Comparison of ENCODE assay signal across 24 cellular contexts in genomic region chr17:78667741-78668640, GRCh38.
DNase-seq lines count a peak whose midpoint lies in the region; ATAC-seq and TF ChIP-seq lines count a peak whose summit lies in the region.
"Had no signal": no experiment of that assay in that cellular context is flagged by ENCODE, and none has a peak within 500 bp of the region (broad histone marks: within the 10 kb centered on the region; RNA-seq: fewer than 3 reads in every experiment).

No MANE protein-coding gene starts in this region.

- peaks cover 12% of the 10 kb centered on the region for H3K36me3 Mint-ChIP-seq in endothelial cell (ENCODE audit: low read depth, unreplicated experiment)
- H3K36me3 Mint-ChIP-seq: neural progenitor cell had no signal

- H3K27me3 ChIP-seq in heart right ventricle (no peaks in the 10 kb centered on the region), RWPE2 (ENCODE audit: insufficient read depth, poor library complexity, severe bottlenecking) (no peaks in the 10 kb centered on the region)
- H3K27me3 ChIP-seq: ascending aorta, foreskin keratinocyte, neural progenitor cell, tibial artery had no signal

- peaks cover 28% of the 10 kb centered on the region for H3K27me3 Mint-ChIP-seq in endothelial cell (ENCODE audit: unreplicated experiment)
- H3K27me3 Mint-ChIP-seq in stimulated activated naive CD8-positive, alpha-beta T cell treated with anti-CD3 and anti-CD28 coated beads, Interleukin-15, amount 100 ng/mL, for 72 hours, result no peaks in the 10 kb centered on the region
- H3K27me3 Mint-ChIP-seq: stimulated activated memory B cell treated with anti-CD40 and anti-IgM and Interleukin-4, amounts not matched to agents 10 μg/mL and 1 μg/mL and 100 μg/mL, for 72 hours had no signal

- H3K4me3 Mint-ChIP-seq in endothelial cell (ENCODE audit: unreplicated experiment), result peak overlapping the region; percentile 38
- H3K4me3 Mint-ChIP-seq in stimulated activated naive CD8-positive, alpha-beta T cell treated with anti-CD3 and anti-CD28 coated beads, Interleukin-15, amount 100 ng/mL, for 72 hours, result no peak overlapping the region
- H3K4me3 Mint-ChIP-seq: HFFc6; neural progenitor cell; stimulated activated memory B cell treated with anti-CD40 and anti-IgM and Interleukin-4, amounts not matched to agents 10 μg/mL and 1 μg/mL and 100 μg/mL, for 72 hours had no signal

- intact Hi-C loops in cardiac septum (cut with DNase I), result no loop called here
- intact Hi-C loops in heart right ventricle (cut with DNase I), result loop anchor here in 1 of 10 donors (5.0 kb wide), 1 partner anchor 76 kb away; no protein-coding TSS in a partner anchor

- CTCF ChIA-PET in GM10248 (lab: Yijun Ruan, JAX), result interaction anchor here (1.0 to 2.6 kb wide), 4 partner anchors 8 to 41 kb away, joined by 3 to 8 read pairs (median 4); no protein-coding TSS in a partner anchor

- WGBS in heart right ventricle, 2 donors, result 96 to 97% methylated on average over 30 of the region's 30 CpGs

- TF ChIP-seq CTCF in heart right ventricle (IDR thresholded peaks at IDR 0.05) (no peak), RWPE2 (IDR thresholded peaks at IDR 0.05; ENCODE audit: poor library complexity, severe bottlenecking) (no peak), endothelial cell (IDR thresholded peaks at IDR 0.05; ENCODE audit: unreplicated experiment) (no peak), GM10248 (IDR thresholded peaks at IDR 0.05; ENCODE audit: control extremely low read depth, extremely low read depth, low read depth, missing control alignments) (no peak)

- H3K27ac Mint-ChIP-seq in endothelial cell (ENCODE audit: unreplicated experiment), result peak overlapping the region; percentile 70
- peak overlapping the region; percentile 32 to 59 for H3K27ac Mint-ChIP-seq in stimulated activated naive CD8-positive, alpha-beta T cell treated with anti-CD3 and anti-CD28 coated beads, Interleukin-15, amount 100 ng/mL, for 72 hours
- H3K27ac Mint-ChIP-seq: HFFc6, progenitor cell of endocrine pancreas had no signal

- H3K4me1 Mint-ChIP-seq in endothelial cell (ENCODE audit: unreplicated experiment), result peaks cover 62% of the 10 kb centered on the region
- peaks cover 35% of the 10 kb centered on the region for H3K4me1 Mint-ChIP-seq in stimulated activated naive CD8-positive, alpha-beta T cell treated with anti-CD3 and anti-CD28 coated beads, Interleukin-15, amount 100 ng/mL, for 72 hours

- DNase-seq in cardiac septum (ENCODE audit: low spot score), result peak; percentile 73
- no peak for DNase-seq in heart right ventricle
- peak; percentile 45 for DNase-seq in RWPE2 (ENCODE audit: low spot score)
- no peak for DNase-seq in endothelial cell (ENCODE audit: low spot score)
- no peak for DNase-seq in stimulated activated naive CD8-positive, alpha-beta T cell treated with anti-CD3 and anti-CD28 coated beads, Interleukin-15, amount 100 ng/mL, for 72 hours
- no peak for DNase-seq in GM10248 (ENCODE audit: extremely low spot score)
- DNase-seq in RPMI8226, result no peak
- DNase-seq: activated CD4-positive, CD25-positive, alpha-beta regulatory T cell treated with anti-CD3 and anti-CD28 coated beads, Interleukin-2, amount 50 U/mL, for 72 hours; activated gamma-delta T cell treated with Interleukin-2 at 50 U/mL for 16 hours; central memory CD4-positive, alpha-beta T cell; foreskin keratinocyte; GM23248; HFFc6; Karpas-422; left ventricle myocardium inferior; NCI-H187; stimulated activated CD4-positive, alpha-beta T cell treated with anti-CD3 and anti-CD28 coated beads, Interleukin-1b, Interleukin-23, amount 100 ng/mL, for 48 hours; tibial artery had no signal

- H3K9me3 ChIP-seq in heart right ventricle, result no peaks in the 10 kb centered on the region
- no peaks in the 10 kb centered on the region for H3K9me3 ChIP-seq in RWPE2 (ENCODE audit: severe bottlenecking)
- H3K9me3 ChIP-seq: ascending aorta, left ventricle myocardium inferior, tibial artery had no signal

- peaks cover 0 to 33% (median 18%) of the 10 kb centered on the region in 9 donors for H3K4me1 ChIP-seq in heart right ventricle
- peaks cover 21% of the 10 kb centered on the region for H3K4me1 ChIP-seq in RWPE2 (ENCODE audit: insufficient read depth, poor library complexity, severe bottlenecking)
- H3K4me1 ChIP-seq: ascending aorta had no signal

- no peak for ATAC-seq in heart right ventricle
- no peak for ATAC-seq in RWPE2 (ENCODE audit: low read depth)
- ATAC-seq in stimulated activated naive CD8-positive, alpha-beta T cell treated with anti-CD3 and anti-CD28 coated beads, Interleukin-15, amount 100 ng/mL, for 72 hours, result no peak
- no peak for ATAC-seq in HG03025 (IDR thresholded peaks at IDR 0.05; ENCODE audit: low FRiP score, unreplicated experiment)
- ATAC-seq: foreskin keratinocyte; SK-N-SH treated with all-trans-retinoic acid at 6 μM for 48 hours; stimulated activated memory B cell treated with anti-CD40 and anti-IgM and Interleukin-4, amounts not matched to agents 10 μg/mL and 1 μg/mL and 100 μg/mL, for 72 hours had no signal

- POLR2A ChIA-PET in GM10248 (lab: Yijun Ruan, JAX), result no interaction called here

- H3K36me3 ChIP-seq in heart right ventricle, result peaks cover 0 to 12% (median 0%) of the 10 kb centered on the region in 9 donors
- no peaks in the 10 kb centered on the region; the same call in 1 of the 2 replicates for H3K36me3 ChIP-seq in RWPE2 (ENCODE audit: low read depth)
- H3K36me3 ChIP-seq: ascending aorta, neural progenitor cell had no signal

- H3K4me3 ChIP-seq in heart right ventricle, result no peak overlapping the region
- H3K4me3 ChIP-seq in RWPE2 (ENCODE audit: severe bottlenecking), result no peak overlapping the region
- H3K4me3 ChIP-seq: ascending aorta, GM23248, left ventricle myocardium inferior, neural progenitor cell, tibial artery had no signal

- H3K27ac ChIP-seq in heart right ventricle (peak overlapping the region in 1 of 10 donors; percentile 20), RWPE2 (ENCODE audit: poor library complexity, severe bottlenecking) (no peak overlapping the region)
- H3K27ac ChIP-seq: ascending aorta, foreskin keratinocyte, GM23248, neural progenitor cell, tibial artery had no signal

- H3K9me3 Mint-ChIP-seq in endothelial cell (ENCODE audit: unreplicated experiment), result no peaks in the 10 kb centered on the region
- H3K9me3 Mint-ChIP-seq in stimulated activated naive CD8-positive, alpha-beta T cell treated with anti-CD3 and anti-CD28 coated beads, Interleukin-15, amount 100 ng/mL, for 72 hours, result no peaks in the 10 kb centered on the region
- H3K9me3 Mint-ChIP-seq: HFFc6; neural progenitor cell; stimulated activated memory B cell treated with anti-CD40 and anti-IgM and Interleukin-4, amounts not matched to agents 10 μg/mL and 1 μg/mL and 100 μg/mL, for 72 hours had no signal

Comparison
In these comparisons a context has a peak if more than half of its experiments do, and no peak if none do; other contexts are left out.
1. DNase-seq: peak in cardiac septum (single experiment) and RWPE2 (single experiment); none in heart right ventricle (0 of 2), endothelial cell (single experiment), stimulated activated naive CD8-positive, alpha-beta T cell treated with anti-CD3 and anti-CD28 coated beads, Interleukin-15, amount 100 ng/mL, for 72 hours (0 of 2), GM10248 (single experiment) and RPMI8226 (single experiment).